ENCODE assay signal across 27 cellular contexts in genomic region chr14:58923751-58924405, GRCh38.
A peak's percentile ranks its signal among the peaks of the same experiment; 100 is the strongest.
DNase-seq lines count a peak whose midpoint lies in the region; ATAC-seq and TF ChIP-seq lines count a peak whose summit lies in the region.
"Had no signal": no experiment of that assay in that cellular context is flagged by ENCODE, and none has a peak within 500 bp of the region (broad histone marks: within the 10 kb centered on the region; RNA-seq: fewer than 3 reads in every experiment).

No MANE protein-coding gene starts in this region.

- H3K27me3 ChIP-seq in NT2/D1 (ENCODE audit: insufficient read depth, insufficient read length) (no peaks in the 10 kb centered on the region), foreskin keratinocyte (peaks cover 33% of the 10 kb centered on the region), PC-9 (ENCODE audit: insufficient read depth, low read depth) (no peaks in the 10 kb centered on the region; the same call in 1 of the 2 replicates)
- H3K27me3 ChIP-seq: BLaER1, Peyer's patch had no signal

- no peaks in the 10 kb centered on the region for H4K20me1 ChIP-seq in PC-9 (ENCODE audit: insufficient read depth)
- H4K20me1 ChIP-seq: BLaER1 had no signal

- H3K9me3 ChIP-seq in NT2/D1 (ENCODE audit: insufficient read depth, low read length) (no peaks in the 10 kb centered on the region), PC-9 (ENCODE audit: insufficient read depth, low read depth) (no peaks in the 10 kb centered on the region)
- H3K9me3 ChIP-seq: BLaER1, Peyer's patch had no signal

- no peaks in the 10 kb centered on the region for H3F3A ChIP-seq in PC-9 (ENCODE audit: insufficient read depth, low read depth)

- no peak overlapping the region for H3K4me2 ChIP-seq in PC-9
- H3K4me2 ChIP-seq: BLaER1 had no signal

- H3K79me2 ChIP-seq in PC-9 (ENCODE audit: low read depth): no peaks in the 10 kb centered on the region

- TF ChIP-seq CTCF in foreskin keratinocyte (conservative IDR thresholded peaks at IDR 0.05) (no peak), PC-9 (conservative IDR thresholded peaks at IDR 0.05) (no peak)

- POLR2A ChIA-PET in PC-9 (lab: Charles Lee; ENCODE audit: unreplicated experiment): no interaction called here

- BruUV-seq in PC-9 (replicated peaks; lab: Mats Ljungman, UMichigan): no TSS peak

- CTCF ChIA-PET in PC-9 (lab: Charles Lee): no interaction called here

- H3K4me1 ChIP-seq in NT2/D1 (ENCODE audit: insufficient read depth, insufficient read length): peaks cover 2% of the 10 kb centered on the region
- H3K4me1 ChIP-seq in foreskin keratinocyte: no peaks in the 10 kb centered on the region
- H3K4me1 ChIP-seq in PC-9 (replicated peaks; ENCODE audit: insufficient read depth): no peaks in the 10 kb centered on the region
- H3K4me1 ChIP-seq: BLaER1, Peyer's patch had no signal

- H3K27ac ChIP-seq in foreskin keratinocyte (no peak overlapping the region), PC-9 (no peak overlapping the region)
- H3K27ac ChIP-seq: 22Rv1, BLaER1, Peyer's patch had no signal

- intact Hi-C loops in posterior vena cava (cut with DNase I) (no loop called here), PC-9 (cut with micrococcal nuclease; ENCODE audit: unreplicated experiment) (no loop called here)

- DNase-seq in ELF-1 (ENCODE audit: low read depth, low spot score): peak; percentile 67
- peak; percentile 23 for DNase-seq in NT2/D1 (ENCODE audit: low read depth, low spot score)
- DNase-seq in iPS-NIHi7 (ENCODE audit: extremely low spot score): peak; percentile 25
- peak; percentile 71 for DNase-seq in posterior vena cava (ENCODE audit: low spot score)
- no peak for DNase-seq in foreskin keratinocyte
- no peak for DNase-seq in PC-9
- DNase-seq: ACHN; CD4-positive, alpha-beta T cell; COR-L47; DND-41; KBM-7; MM.1S; NCI-H1048; NCI-H1436; NCI-H187 treated with DMSO at 0.1 percent for 48 hours; NCI-H2107; NCI-H2227 treated with DMSO at 0.1 percent for 48 hours; NCI-H510A; NCI-H774; NK-92 treated with Interleukin-12 subunit alpha and Interleukin-12 subunit beta, amount 100 ng/mL, for 24 hours; Peyer's patch had no signal

- ATAC-seq in foreskin keratinocyte: no peak
- no peak for ATAC-seq in GM21825 (IDR thresholded peaks at IDR 0.05; ENCODE audit: unreplicated experiment)
- ATAC-seq in GM18907 (IDR thresholded peaks at IDR 0.05; ENCODE audit: unreplicated experiment): no peak
- ATAC-seq: HepG2, SK-N-SH treated with all-trans-retinoic acid at 6 μM for 48 hours had no signal

- no peaks in the 10 kb centered on the region for H3K36me3 ChIP-seq in NT2/D1 (ENCODE audit: insufficient read depth, insufficient read length, low read length)
- H3K36me3 ChIP-seq in PC-9 (ENCODE audit: low read depth): no peaks in the 10 kb centered on the region
- H3K36me3 ChIP-seq: BLaER1, Peyer's patch had no signal

- H2AFZ ChIP-seq in PC-9: no peak overlapping the region

- no peak overlapping the region for H3K9ac ChIP-seq in NT2/D1 (ENCODE audit: insufficient read length, low read depth)
- H3K9ac ChIP-seq: BLaER1 had no signal

- H3K9me2 ChIP-seq in PC-9 (ENCODE audit: insufficient read depth): no peaks in the 10 kb centered on the region

- H3K4me3 ChIP-seq in NT2/D1 (ENCODE audit: insufficient read length, low read depth) (no peak overlapping the region), PC-9 (no peak overlapping the region)
- H3K4me3 ChIP-seq: BLaER1, Peyer's patch had no signal

Comparison
In these comparisons a context has a peak if more than half of its experiments do, and no peak if none do; other contexts are left out.
1. DNase-seq: peak in ELF-1 (single experiment), NT2/D1 (single experiment), iPS-NIHi7 (single experiment) and posterior vena cava (single experiment); none in foreskin keratinocyte (0 of 2) and PC-9 (0 of 2).